ENCODE assay signal across 8 cellular contexts in the genomic region with DNA sequence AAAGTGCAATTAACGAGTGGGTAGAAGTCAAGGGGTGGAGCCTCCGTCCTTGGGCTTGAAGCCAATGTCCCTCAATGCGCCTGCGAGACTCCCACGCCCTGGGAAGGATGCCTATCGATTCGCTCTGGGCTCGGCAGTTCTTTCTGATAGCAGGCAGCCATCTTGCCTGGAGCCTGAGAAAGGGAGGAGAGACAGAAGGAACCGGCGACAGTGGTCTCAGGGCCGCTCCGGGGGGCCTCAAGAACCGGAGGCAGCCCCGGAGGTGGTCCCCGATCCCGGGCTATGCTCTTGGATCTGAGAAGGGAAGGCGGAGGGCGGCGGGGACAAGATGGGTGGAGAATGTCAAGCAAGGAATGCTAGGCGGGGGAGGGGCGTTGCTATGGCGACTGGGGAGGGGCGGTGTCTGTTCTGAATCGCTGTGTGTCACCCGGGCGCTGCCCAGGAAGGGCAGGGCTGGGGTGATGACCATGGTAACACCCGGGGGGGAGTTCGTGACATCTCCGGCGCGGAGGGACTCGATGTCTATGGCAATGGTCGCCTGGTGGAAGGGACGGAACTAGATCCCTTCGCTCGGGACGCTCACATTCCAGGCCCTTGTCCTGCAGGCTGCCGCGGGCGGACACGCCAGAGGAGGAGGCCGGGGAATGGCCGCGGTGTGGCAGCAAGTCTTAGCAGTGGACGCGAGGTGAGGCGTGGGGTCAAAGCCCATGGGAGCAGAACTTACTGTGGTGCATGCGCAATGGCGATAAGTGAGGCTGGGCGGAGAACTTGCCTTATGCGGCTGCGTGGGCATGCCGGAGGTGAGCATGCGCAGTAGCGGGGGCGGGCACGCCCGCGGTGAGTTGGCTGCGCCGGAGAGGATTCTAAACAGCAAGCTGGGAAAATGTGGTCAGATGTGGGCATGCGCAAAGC.
A peak's percentile ranks its signal among the peaks of the same experiment; 100 is the strongest.
DNase-seq lines count a peak whose midpoint lies in the region; ATAC-seq, FAIRE-seq and TF ChIP-seq lines count a peak whose summit lies in the region.

A gene (plus strand): TSS at position 140 of the 912 bp plus-strand sequence. CDS start 505 bp downstream, at position 645.

- TF ChIP-seq CTCF in AG10803 (conservative IDR thresholded peaks at IDR 0.05; ENCODE audit: low read length), result no peak

- FAIRE-seq in colon (lab: Jason Lieb, UNC), result peak; percentile 75

- H3K4me3 ChIP-seq in AG10803 (ENCODE audit: low read length), result peak within 1 kb of the TSS; percentile 81

- TF ChIP-seq POLR2A in GM19099 (IDR thresholded peaks at IDR 0.05; ENCODE audit: extremely low read depth, insufficient read length, low read depth), result peak; percentile 69

- peak; percentile 94 for DNase-seq in AG10803 (ENCODE audit: low read depth)
- peak; percentile 87 to 94 for DNase-seq in NCI-H526 (lab: John Stamatoyannopoulos, UW)
- peak; percentile 91 for DNase-seq in activated CD4-positive, alpha-beta T cell treated with anti-CD3 and anti-CD28 coated beads for 48 hours
- DNase-seq in kidney glomerular epithelial cell (lab: John Stamatoyannopoulos, UW), result peak; percentile 87
- peak; percentile 81 to 83 for DNase-seq in stimulated activated CD4-positive, alpha-beta T cell treated with anti-CD3 and anti-CD28 coated beads, Interleukin-15, amount 100 ng/mL, for 48 hours (ENCODE audit: low read depth in 2 of 2)

- ATAC-seq in HG03439 (IDR thresholded peaks at IDR 0.05; ENCODE audit: unreplicated experiment), result peak; percentile 66

Comparison
In these comparisons a context has a peak if more than half of its experiments do, and no peak if none do; other contexts are left out.
1. Peak in every context shown above with its lines: DNase-seq, ATAC-seq and H3K4me3 ChIP-seq.